ENCODE assay signal across 20 cellular contexts in the genomic region with DNA sequence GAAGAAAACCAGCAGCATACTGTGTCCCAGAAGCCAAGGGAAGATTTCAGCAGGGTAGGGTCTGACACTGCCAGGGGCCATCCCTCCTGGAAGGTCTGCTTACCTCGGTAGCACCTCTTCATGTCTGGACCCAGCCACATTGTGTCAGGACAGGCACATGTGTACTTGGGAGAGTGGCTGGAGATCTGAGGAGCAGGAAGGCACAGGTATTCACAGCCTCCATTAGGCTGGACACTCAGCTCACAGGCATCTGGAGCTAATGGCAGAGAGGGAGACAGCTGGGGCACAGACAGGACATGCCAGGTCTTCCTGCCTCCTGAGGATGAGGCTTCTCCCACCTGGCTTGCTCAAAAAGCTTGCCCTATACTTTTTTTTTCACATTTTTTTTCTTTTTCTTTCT. TPM values are rescaled to one million over a fixed set of nuclear protein-coding genes. Genes with fewer than 3 reads are reported as not detected.
A peak's percentile ranks its signal among the peaks of the same experiment; 100 is the strongest.
DNase-seq lines count a peak whose midpoint lies in the region; ATAC-seq and TF ChIP-seq lines count a peak whose summit lies in the region.
"Had no signal": no experiment of that assay in that cellular context is flagged by ENCODE, and none has a peak within 500 bp of the region (broad histone marks: within the 10 kb centered on the region; RNA-seq: fewer than 3 reads in every experiment).

No MANE protein-coding gene starts in this region.

- ATAC-seq in GM19035 (IDR thresholded peaks at IDR 0.05; ENCODE audit: unreplicated experiment) = no peak
- ATAC-seq: CD8-positive, alpha-beta T cell had no signal

- DNase-seq in ecto neural progenitor cell (ENCODE audit: low spot score) = peak; percentile 16
- DNase-seq in mesendoderm = no peak
- DNase-seq in stomach = no peak
- DNase-seq in activated T-cell treated with anti-CD3 and anti-CD28 coated beads, Interleukin-2, amount 50 U/mL, for 1 hour = no peak
- no peak for DNase-seq in SW480 (ENCODE audit: low spot score)
- DNase-seq: CD8-positive, alpha-beta T cell; H7; HFFc6; Kasumi-1; MG63; NCI-H1048; NCI-H1436 treated with DMSO at 0.1 percent for 48 hours; NCI-H2029; NCI-H2171; NCI-H446; NCI-H69; Peyer's patch had no signal

- H4K5ac ChIP-seq in mesendoderm (ENCODE audit: low read length) = no peak overlapping the region

- TF ChIP-seq CTCF in VCaP (conservative IDR thresholded peaks at IDR 0.05) (no peak), stomach (IDR thresholded peaks at IDR 0.05) (no peak)

- no peaks in the 10 kb centered on the region for H3K9me3 ChIP-seq in stomach
- H3K9me3 ChIP-seq: BLaER1 treated with 17β-estradiol and CSF1 and Interleukin-3, amounts not matched to agents 10 nM and 100 nM; MG63; Peyer's patch had no signal

- H3K4ac ChIP-seq in mesendoderm (ENCODE audit: low read depth, low read length) = no peak overlapping the region

- H3K4me2 ChIP-seq in mesendoderm (ENCODE audit: low read length) = no peak overlapping the region
- H3K4me2 ChIP-seq: BLaER1 treated with 17β-estradiol and CSF1 and Interleukin-3, amounts not matched to agents 10 nM and 100 nM had no signal

- no peak overlapping the region for H4K8ac ChIP-seq in mesendoderm (ENCODE audit: low read depth, low read length)

- H3K27ac ChIP-seq in VCaP (peak overlapping the region; percentile 36), mesendoderm (ENCODE audit: low read depth, low read length) (peak overlapping the region; percentile 22), stomach (peak overlapping the region in 3 of 5 donors; percentile 1 to 40 (median 4))
- H3K27ac ChIP-seq: BLaER1 treated with 17β-estradiol and CSF1 and Interleukin-3, amounts not matched to agents 10 nM and 100 nM; Peyer's patch had no signal

- no peak overlapping the region for H3K18ac ChIP-seq in mesendoderm (ENCODE audit: low read length)

- H3K79me2 ChIP-seq in mesendoderm (ENCODE audit: control insufficient read depth, insufficient read depth, low read length) = no peaks in the 10 kb centered on the region

- H2BK5ac ChIP-seq in mesendoderm (ENCODE audit: low read length) = no peak overlapping the region

- H3K79me1 ChIP-seq in mesendoderm (ENCODE audit: low read length) = no peaks in the 10 kb centered on the region

- no peak overlapping the region for H3K23ac ChIP-seq in mesendoderm (ENCODE audit: low read length)

- no CpG with 5 or more reads among the region's 1 CpG for WGBS in mesendoderm (ENCODE audit: extremely low coverage, insufficient coverage, low lambda C conversion rate)
- WGBS in stomach, 5 donors = 34 to 77% (median 55%) methylated on average over 1 of the region's 1 CpG

- H3K27me3 ChIP-seq in mesendoderm (ENCODE audit: insufficient read depth, low read length, poor library complexity) = no peaks in the 10 kb centered on the region
- no peaks in the 10 kb centered on the region for H3K27me3 ChIP-seq in stomach
- H3K27me3 ChIP-seq: BLaER1 treated with 17β-estradiol and CSF1 and Interleukin-3, amounts not matched to agents 10 nM and 100 nM; MG63; Peyer's patch had no signal

- no peak for TF ChIP-seq EP300 in stomach (IDR thresholded peaks at IDR 0.05)

- no peak overlapping the region for H3K4me3 ChIP-seq in mesendoderm (ENCODE audit: low read length)
- H3K4me3 ChIP-seq in stomach = no peak overlapping the region
- H3K4me3 ChIP-seq: BLaER1 treated with 17β-estradiol and CSF1 and Interleukin-3, amounts not matched to agents 10 nM and 100 nM; MG63; Peyer's patch had no signal

- TF ChIP-seq POLR2A in stomach (IDR thresholded peaks at IDR 0.05) = no peak

- no peak overlapping the region for H3K56ac ChIP-seq in mesendoderm (ENCODE audit: low read length)

- no peak overlapping the region for H2BK15ac ChIP-seq in mesendoderm (replicated peaks; ENCODE audit: low read depth)

- no peak overlapping the region for H2AK5ac ChIP-seq in mesendoderm (ENCODE audit: low read length)

- H3K4me1 ChIP-seq in mesendoderm (ENCODE audit: control insufficient read depth, low read depth, low read length) = no peaks in the 10 kb centered on the region
- peaks cover 0 to 11% (median 3%) of the 10 kb centered on the region in 4 donors for H3K4me1 ChIP-seq in stomach
- H3K4me1 ChIP-seq: BLaER1 treated with 17β-estradiol and CSF1 and Interleukin-3, amounts not matched to agents 10 nM and 100 nM; Peyer's patch had no signal

- H3K36me3 ChIP-seq in mesendoderm (ENCODE audit: control insufficient read depth, insufficient read depth, low read length) (peaks cover 54% of the 10 kb centered on the region), stomach (peaks cover 0 to 16% (median 0%) of the 10 kb centered on the region in 4 donors)
- H3K36me3 ChIP-seq: Peyer's patch had no signal

- H2BK120ac ChIP-seq in mesendoderm (ENCODE audit: low read depth, low read length) = no peak overlapping the region

- H3K9ac ChIP-seq in mesendoderm (ENCODE audit: low read length) = no peak overlapping the region
- H3K9ac ChIP-seq: BLaER1 treated with 17β-estradiol and CSF1 and Interleukin-3, amounts not matched to agents 10 nM and 100 nM had no signal

- intact Hi-C loops in stomach (cut with DNase I; ENCODE audit: low total_unique reads) = no loop called here

RNA-seq across cellular contexts. Expression of a gene that starts 19.9 kb away (rescaled TPM):
- 159 TPM for polyA plus RNA-seq in mesendoderm (2013, experiment 1 of 2)
- polyA plus RNA-seq in mesendoderm (2013, experiment 2 of 2) = 156 TPM
- 10 to 100 TPM in 3 of 5 donors, 1 to 10 TPM in 2; 2.9 to 58.3 (median 25.5) TPM for total RNA-seq in stomach
- polyA plus RNA-seq in stomach = 100 to 1,000 TPM in 1 of 3 donors, 10 to 100 TPM in 2; 73.3 to 105 (median 81.9) TPM

RNA-seq across cellular contexts. Expression of a gene that starts 37.8 kb away (rescaled TPM):
- polyA plus RNA-seq in mesendoderm (2013, experiment 1 of 2) = 49.8 TPM
- 48.5 TPM for polyA plus RNA-seq in mesendoderm (2013, experiment 2 of 2)
- 10 to 100 TPM; 31.6 to 52.7 (median 38.0) TPM for total RNA-seq in stomach
- 10 to 100 TPM; 60.8 to 78.8 (median 74.9) TPM for polyA plus RNA-seq in stomach
